ENCODE assay signal across 8 cellular contexts in the genomic region with DNA sequence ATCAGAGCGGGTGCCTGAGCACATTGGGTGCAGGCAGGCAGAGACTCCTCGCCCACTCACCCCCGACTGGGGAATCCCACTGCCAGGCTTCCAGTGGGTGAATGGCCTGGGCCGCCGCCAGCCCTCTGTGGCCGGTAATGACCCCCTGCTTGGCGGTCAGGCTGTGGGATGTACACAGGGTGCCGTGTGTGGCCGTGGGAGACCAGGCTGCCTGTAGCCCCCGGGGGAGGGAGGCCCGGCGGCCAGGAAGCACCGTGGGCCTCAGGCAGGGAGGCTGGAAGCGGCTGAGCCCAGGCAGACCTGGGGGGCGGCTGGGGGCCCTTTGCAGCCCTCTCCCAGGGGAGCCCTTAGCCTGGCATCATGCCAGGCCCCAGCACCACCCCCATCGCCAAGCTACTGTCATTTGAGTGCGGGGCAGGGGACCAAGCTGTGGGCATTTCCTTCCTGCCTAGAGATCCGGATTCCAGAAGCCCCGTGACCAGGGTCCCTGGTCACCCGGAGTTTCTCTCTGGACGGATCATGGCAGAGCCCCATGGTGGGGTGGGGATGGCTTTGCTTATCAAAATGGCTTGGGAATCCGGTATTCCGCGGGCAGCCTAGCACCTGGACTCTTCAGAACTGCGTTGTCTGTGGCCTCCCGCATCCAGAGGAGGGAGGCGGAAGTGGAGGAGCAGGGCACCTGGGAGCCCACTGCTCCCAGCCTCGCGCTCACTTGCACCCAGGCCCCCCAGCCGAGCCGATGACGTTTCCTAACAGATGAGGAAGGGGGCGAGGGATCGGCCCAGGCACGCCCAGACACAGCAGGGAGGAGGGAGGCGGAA. TPM values are rescaled to one million over a fixed set of nuclear protein-coding genes. Genes with fewer than 3 reads are reported as not detected.
A peak's percentile ranks its signal among the peaks of the same experiment; 100 is the strongest.
DNase-seq lines count a peak whose midpoint lies in the region; ATAC-seq and TF ChIP-seq lines count a peak whose summit lies in the region.

No MANE protein-coding gene starts in this region.

- no peaks in the 10 kb centered on the region for H3K36me3 Mint-ChIP-seq in activated naive CD4-positive, alpha-beta T cell treated with anti-CD3 and anti-CD28 coated beads for 36 hours (ENCODE audit: low read depth)
- H3K36me3 Mint-ChIP-seq in glutamatergic neuron (ENCODE audit: unreplicated experiment) (no peaks in the 10 kb centered on the region), osteocyte (ENCODE audit: unreplicated experiment) (peaks cover 2% of the 10 kb centered on the region)

- H4K20me1 ChIP-seq in OCI-LY7 (ENCODE audit: insufficient read depth, low read length), result no peaks in the 10 kb centered on the region

- H3K27ac ChIP-seq in OCI-LY7 (ENCODE audit: low read depth, low read length, poor library complexity, severe bottlenecking) (no peak overlapping the region), aorta (ENCODE audit: low read depth in 1 of 2, low read length in 2 of 2) (peak overlapping the region in 1 of 2 donors; percentile 66)

- H3K4me2 ChIP-seq in OCI-LY7 (ENCODE audit: low read length), result peak overlapping the region; percentile 90

- H3K9me3 ChIP-seq in OCI-LY7 (ENCODE audit: low read length) (no peaks in the 10 kb centered on the region), aorta (ENCODE audit: control insufficient read depth, low read length) (no peaks in the 10 kb centered on the region)

- H3K4me3 ChIP-seq in HFF-Myc (replicated peaks; ENCODE audit: low read depth, low read length) (peak overlapping the region; percentile 79), OCI-LY7 (ENCODE audit: low read depth, low read length, poor library complexity, severe bottlenecking) (peak overlapping the region; percentile 82), aorta (ENCODE audit: low read length in 2 of 2) (peak overlapping the region; percentile 74 to 79)

- H3K27me3 ChIP-seq in aorta (ENCODE audit: control insufficient read depth in 1 of 2, insufficient read depth in 2 of 2, low read length in 1 of 2), result no peaks in the 10 kb centered on the region

- H3K9me2 ChIP-seq in OCI-LY7 (ENCODE audit: insufficient read depth, low read length), result no peaks in the 10 kb centered on the region

- intact Hi-C loops in OCI-LY7 (cut with micrococcal nuclease; ENCODE audit: unreplicated experiment) (no loop called here), aorta (cut with DNase I) (no loop called here)
- intact Hi-C loops in activated naive CD4-positive, alpha-beta T cell treated with anti-CD3 and anti-CD28 coated beads for 36 hours (cut with micrococcal nuclease), result loop anchor here (5.0 kb wide), 1 partner anchor 226 kb away; no protein-coding TSS in a partner anchor

- peak overlapping the region; percentile 92 for H3K4me3 Mint-ChIP-seq in activated naive CD4-positive, alpha-beta T cell treated with anti-CD3 and anti-CD28 coated beads for 36 hours
- H3K4me3 Mint-ChIP-seq in glutamatergic neuron (ENCODE audit: unreplicated experiment), result peak overlapping the region; percentile 91
- H3K4me3 Mint-ChIP-seq in osteocyte (ENCODE audit: unreplicated experiment), result peak overlapping the region; percentile 94

- no peaks in the 10 kb centered on the region for H3K9me3 Mint-ChIP-seq in activated naive CD4-positive, alpha-beta T cell treated with anti-CD3 and anti-CD28 coated beads for 36 hours
- peaks cover 11% of the 10 kb centered on the region for H3K9me3 Mint-ChIP-seq in glutamatergic neuron (ENCODE audit: unreplicated experiment)
- no peaks in the 10 kb centered on the region for H3K9me3 Mint-ChIP-seq in osteocyte (ENCODE audit: unreplicated experiment)

- peak; percentile 0 for ATAC-seq in aorta (ENCODE audit: low FRiP score)

- H3K79me2 ChIP-seq in OCI-LY7 (ENCODE audit: insufficient read depth, low read depth, low read length), result no peaks in the 10 kb centered on the region

- peak; percentile 65 for DNase-seq in COR-L47 (lab: John Stamatoyannopoulos, UW)
- DNase-seq in HFF-Myc (ENCODE audit: extremely low read depth, low read depth), result peak; percentile 49
- DNase-seq in OCI-LY7 (ENCODE audit: low spot score), result peak; percentile 39
- DNase-seq in activated naive CD4-positive, alpha-beta T cell treated with anti-CD3 and anti-CD28 coated beads for 36 hours, result peak; percentile 67
- DNase-seq in glutamatergic neuron, result peak; percentile 41
- DNase-seq in osteocyte (ENCODE audit: extremely low spot score, unreplicated experiment), result peak; percentile 92
- peak; percentile 85 to 87 for DNase-seq in aorta
- no peak for DNase-seq in cerebellum (ENCODE audit: low spot score)

- POLR2A ChIA-PET in OCI-LY7 (lab: Charles Lee), result no interaction called here

- H3K36me3 ChIP-seq in OCI-LY7 (ENCODE audit: insufficient read depth, low read length) (no peaks in the 10 kb centered on the region), aorta (ENCODE audit: control insufficient read depth in 1 of 2, insufficient read depth in 2 of 2, low read length in 1 of 2) (no peaks in the 10 kb centered on the region)

- H3K27ac Mint-ChIP-seq in activated naive CD4-positive, alpha-beta T cell treated with anti-CD3 and anti-CD28 coated beads for 36 hours, result peak overlapping the region; percentile 53
- H3K27ac Mint-ChIP-seq in glutamatergic neuron (ENCODE audit: unreplicated experiment), result peak overlapping the region; percentile 95
- peak overlapping the region; percentile 97 for H3K27ac Mint-ChIP-seq in osteocyte (ENCODE audit: unreplicated experiment)

- no peaks in the 10 kb centered on the region for H3K27me3 Mint-ChIP-seq in activated naive CD4-positive, alpha-beta T cell treated with anti-CD3 and anti-CD28 coated beads for 36 hours (ENCODE audit: low read depth)
- H3K27me3 Mint-ChIP-seq in glutamatergic neuron (ENCODE audit: unreplicated experiment) (peaks cover 7% of the 10 kb centered on the region), osteocyte (ENCODE audit: unreplicated experiment) (no peaks in the 10 kb centered on the region)

- no TSS peak for BruUV-seq in OCI-LY7 (replicated peaks; lab: Mats Ljungman, UMichigan)

- no peak overlapping the region for H2AFZ ChIP-seq in OCI-LY7 (ENCODE audit: low read length)

- TF ChIP-seq CTCF in HFF-Myc (IDR thresholded peaks at IDR 0.05; ENCODE audit: low read depth, low read length, missing control alignments) (no peak), OCI-LY7 (conservative IDR thresholded peaks at IDR 0.05; ENCODE audit: low read length) (no peak), glutamatergic neuron (IDR thresholded peaks at IDR 0.05; ENCODE audit: partially characterized antibody, unreplicated experiment) (no peak), osteocyte (IDR thresholded peaks at IDR 0.05) (no peak)

- H3K4me1 ChIP-seq in OCI-LY7 (ENCODE audit: insufficient read depth, low read length, poor library complexity, severe bottlenecking) (peaks cover 34% of the 10 kb centered on the region), aorta (ENCODE audit: control insufficient read depth in 1 of 2, insufficient read depth in 2 of 2, low read length in 2 of 2) (no peaks in the 10 kb centered on the region)

- CTCF ChIA-PET in OCI-LY7 (lab: Charles Lee; ENCODE audit: unreplicated experiment), result no interaction called here
- CTCF ChIA-PET in activated naive CD4-positive, alpha-beta T cell treated with anti-CD3 and anti-CD28 coated beads for 36 hours (lab: Charles Lee), result no interaction called here

- H3K4me1 Mint-ChIP-seq in activated naive CD4-positive, alpha-beta T cell treated with anti-CD3 and anti-CD28 coated beads for 36 hours (ENCODE audit: low read depth), result peaks cover 15% of the 10 kb centered on the region
- H3K4me1 Mint-ChIP-seq in glutamatergic neuron (ENCODE audit: low read depth, unreplicated experiment) (peaks cover 10% of the 10 kb centered on the region), osteocyte (ENCODE audit: unreplicated experiment) (peaks cover 59% of the 10 kb centered on the region)

- 1 to 2% methylated on average over 36 of the region's 36 CpGs for WGBS in aorta, 2 donors

RNA-seq across cellular contexts. Expression of gene TTYH3, which starts 1.1 kb away (rescaled TPM):
- total RNA-seq in OCI-LY7 (2014; rRNA removed; shearing (Covaris generic)), result 17.9 and 23.8 TPM in 2 replicates
- total RNA-seq in OCI-LY7 (2022) (54.8 and 63.6 TPM in 2 replicates), glutamatergic neuron (ENCODE audit: unreplicated experiment) (324 TPM), osteocyte (371 and 376 TPM in 2 replicates), aorta (10 to 100 TPM; 58.9 to 79.9 TPM), cerebellum (60.5 TPM)
- total RNA-seq in activated naive CD4-positive, alpha-beta T cell treated with anti-CD3 and anti-CD28 coated beads for 36 hours, result 10 to 100 TPM; 20.7 to 22.6 TPM
- 10 to 100 TPM; 10.5 to 14.9 TPM for polyA plus RNA-seq in aorta

RNA-seq across cellular contexts. Expression of gene AMZ1, which starts 55.1 kb away (rescaled TPM):
- total RNA-seq in OCI-LY7 (2014; rRNA removed; shearing (Covaris generic)), result 1.4 and 1.7 TPM in 2 replicates
- total RNA-seq in OCI-LY7 (2022) (2.7 and 2.9 TPM in 2 replicates), glutamatergic neuron (ENCODE audit: unreplicated experiment) (0.15 TPM), osteocyte (5.8 and 6.6 TPM in 2 replicates), aorta (1 to 10 TPM; 1.1 to 2.0 TPM), cerebellum (2.4 TPM)
- under 1 TPM; 0.36 to 0.47 TPM for total RNA-seq in activated naive CD4-positive, alpha-beta T cell treated with anti-CD3 and anti-CD28 coated beads for 36 hours
- polyA plus RNA-seq in aorta, result under 1 TPM in 1 of 2 donors, not detected in 1; 0.13 TPM
